ENCODE assay signal across 8 cellular contexts in the genomic region with DNA sequence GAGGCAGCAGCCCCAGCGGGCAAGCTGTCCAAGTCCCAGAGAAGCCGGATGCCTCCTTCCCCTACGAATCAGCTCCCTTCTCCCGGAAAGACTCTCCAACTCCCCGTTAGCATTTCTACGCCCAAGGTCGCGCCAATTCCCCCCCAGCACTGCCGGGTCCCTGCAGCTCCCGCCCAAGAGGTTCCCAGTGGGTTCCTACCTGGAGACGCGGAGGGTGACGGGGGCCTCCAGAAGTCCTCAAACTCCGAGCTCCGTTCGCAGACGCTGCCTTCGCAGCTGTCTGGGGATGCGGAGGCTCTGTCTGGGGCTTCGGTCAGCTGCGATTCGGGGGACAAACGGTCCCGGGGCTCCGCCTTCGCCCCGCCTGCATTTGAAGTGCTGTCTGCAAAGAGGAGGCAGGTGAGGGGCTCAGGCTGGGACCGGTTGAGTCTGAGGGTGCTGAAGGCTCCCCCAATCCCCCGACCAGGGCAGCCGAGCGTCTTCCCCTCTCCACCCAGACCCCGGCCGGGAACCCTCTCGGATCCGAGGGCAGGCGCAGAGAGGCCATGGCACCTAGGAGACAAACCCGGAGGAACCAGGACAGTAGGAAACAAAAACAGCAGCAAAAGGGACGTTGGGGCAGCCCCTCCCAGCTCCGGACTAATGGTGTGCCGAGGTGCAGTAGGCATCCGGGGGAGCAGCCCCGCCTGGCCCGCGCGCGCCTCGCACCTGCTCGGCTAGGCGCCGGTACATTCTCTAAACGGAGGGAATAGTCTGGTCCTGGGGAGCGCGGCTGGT. TPM values are rescaled to one million over a fixed set of nuclear protein-coding genes. Genes with fewer than 3 reads are reported as not detected.
DNase-seq lines count a peak whose midpoint lies in the region; ATAC-seq and TF ChIP-seq lines count a peak whose summit lies in the region.

No MANE protein-coding gene starts in this region.

- in situ Hi-C loops in gastrocnemius medialis (cut with MboI; ENCODE audit: low sequenced_read_pairs in 4 of 4): no loop called here

- H3K27ac ChIP-seq in gastrocnemius medialis: no peak overlapping the region

- H3K9me3 Mint-ChIP-seq in IgD-negative memory B cell: no peaks in the 10 kb centered on the region
- H3K9me3 Mint-ChIP-seq in activated CD8-positive, alpha-beta memory T cell treated with anti-CD3 and anti-CD28 coated beads, Interleukin-2, amount 10 ng/mL, durations not matched to agents 7 days and 5 days (ENCODE audit: low read depth): no peaks in the 10 kb centered on the region
- H3K9me3 Mint-ChIP-seq in glutamatergic neuron (ENCODE audit: unreplicated experiment): peaks cover 12% of the 10 kb centered on the region

- H3K27me3 Mint-ChIP-seq in IgD-negative memory B cell (peaks cover 34% of the 10 kb centered on the region), glutamatergic neuron (ENCODE audit: unreplicated experiment) (peaks cover 36% of the 10 kb centered on the region)
- H3K27me3 Mint-ChIP-seq in activated CD8-positive, alpha-beta memory T cell treated with anti-CD3 and anti-CD28 coated beads, Interleukin-2, amount 10 ng/mL, durations not matched to agents 7 days and 5 days: no peaks in the 10 kb centered on the region

- H3K36me3 Mint-ChIP-seq in IgD-negative memory B cell (no peaks in the 10 kb centered on the region), glutamatergic neuron (ENCODE audit: unreplicated experiment) (peaks cover 11% of the 10 kb centered on the region)
- H3K36me3 Mint-ChIP-seq in activated CD8-positive, alpha-beta memory T cell treated with anti-CD3 and anti-CD28 coated beads, Interleukin-2, amount 10 ng/mL, durations not matched to agents 7 days and 5 days: peaks cover 54% of the 10 kb centered on the region

- DNase-seq in DMS53 (lab: John Stamatoyannopoulos, UW): peak; percentile 88
- DNase-seq in activated CD8-positive, alpha-beta memory T cell treated with anti-CD3 and anti-CD28 coated beads, Interleukin-2, amount 10 ng/mL, durations not matched to agents 7 days and 5 days: peak; percentile 58
- peak; percentile 42 for DNase-seq in glutamatergic neuron
- no peak for DNase-seq in gastrocnemius medialis
- DNase-seq in occipital lobe (lab: John Stamatoyannopoulos, UW): no peak

- peak overlapping the region; percentile 89 to 93 (median 92) for H3K4me3 Mint-ChIP-seq in IgD-negative memory B cell
- H3K4me3 Mint-ChIP-seq in activated CD8-positive, alpha-beta memory T cell treated with anti-CD3 and anti-CD28 coated beads, Interleukin-2, amount 10 ng/mL, durations not matched to agents 7 days and 5 days: peak overlapping the region; percentile 95
- peak overlapping the region; percentile 76 for H3K4me3 Mint-ChIP-seq in glutamatergic neuron (ENCODE audit: unreplicated experiment)

- peaks cover 47 to 56% of the 10 kb centered on the region in 2 donors for H3K4me1 ChIP-seq in gastrocnemius medialis

- peak overlapping the region; percentile 51 to 64 (median 54) for H3K4me3 ChIP-seq in gastrocnemius medialis

- intact Hi-C loops in gastrocnemius medialis (cut with DNase I; ENCODE audit: low total_unique reads): no loop called here

- H3K9me3 ChIP-seq in gastrocnemius medialis: no peaks in the 10 kb centered on the region

- H3K36me3 ChIP-seq in gastrocnemius medialis: no peaks in the 10 kb centered on the region

- H3K27me3 ChIP-seq in gastrocnemius medialis: peaks cover 78 to 96% (median 88%) of the 10 kb centered on the region in 3 donors

- peak overlapping the region in 1 of 3 donors; percentile 60 for H3K27ac Mint-ChIP-seq in IgD-negative memory B cell
- H3K27ac Mint-ChIP-seq in activated CD8-positive, alpha-beta memory T cell treated with anti-CD3 and anti-CD28 coated beads, Interleukin-2, amount 10 ng/mL, durations not matched to agents 7 days and 5 days: peak overlapping the region; percentile 94
- no peak overlapping the region for H3K27ac Mint-ChIP-seq in glutamatergic neuron (ENCODE audit: unreplicated experiment)

- no peak for TF ChIP-seq POLR2A in gastrocnemius medialis (IDR thresholded peaks at IDR 0.05)

- no peak for ATAC-seq in activated CD8-positive, alpha-beta memory T cell treated with anti-CD3 and anti-CD28 coated beads, Interleukin-2, amount 10 ng/mL, durations not matched to agents 7 days and 5 days
- ATAC-seq in gastrocnemius medialis (no peak), GM21786 (IDR thresholded peaks at IDR 0.05; ENCODE audit: unreplicated experiment) (no peak), GM21526 (IDR thresholded peaks at IDR 0.05; ENCODE audit: low FRiP score, unreplicated experiment) (no peak)

- TF ChIP-seq CTCF in glutamatergic neuron (IDR thresholded peaks at IDR 0.05; ENCODE audit: partially characterized antibody, unreplicated experiment): no peak
- no peak for TF ChIP-seq CTCF in gastrocnemius medialis (IDR thresholded peaks at IDR 0.05 in 4 of 5, conservative IDR thresholded peaks at IDR 0.05 in 1 of 5)

- CTCF ChIA-PET in activated CD8-positive, alpha-beta memory T cell treated with anti-CD3 and anti-CD28 coated beads, Interleukin-2, amount 10 ng/mL, durations not matched to agents 7 days and 5 days (lab: Charles Lee): interaction anchor here (0.9 to 14.6 kb wide), 14 partner anchors 8 to 167 kb away, joined by 3 to 296 read pairs (median 6); no protein-coding TSS in a partner anchor

- H3K4me1 Mint-ChIP-seq in IgD-negative memory B cell (peaks cover 3 to 20% (median 8%) of the 10 kb centered on the region in 3 donors), glutamatergic neuron (ENCODE audit: low read depth, unreplicated experiment) (peaks cover 13% of the 10 kb centered on the region)
- peaks cover 40% of the 10 kb centered on the region for H3K4me1 Mint-ChIP-seq in activated CD8-positive, alpha-beta memory T cell treated with anti-CD3 and anti-CD28 coated beads, Interleukin-2, amount 10 ng/mL, durations not matched to agents 7 days and 5 days

RNA-seq across cellular contexts. Expression of a gene that starts 3.9 kb away (rescaled TPM):
- polyA plus RNA-seq in IgD-negative memory B cell: 1.6 TPM
- total RNA-seq in activated CD8-positive, alpha-beta memory T cell treated with anti-CD3 and anti-CD28 coated beads, Interleukin-2, amount 10 ng/mL, durations not matched to agents 7 days and 5 days: 100 to 1,000 TPM in 1 of 2 experiments, 10 to 100 TPM in 1; 87.8 to 101 TPM
- not detected for total RNA-seq in glutamatergic neuron (ENCODE audit: unreplicated experiment)
- not detected for total RNA-seq in gastrocnemius medialis
- not detected for total RNA-seq in occipital lobe

Comparison
In these comparisons a context has a peak if more than half of its experiments do, and no peak if none do; other contexts are left out.
1. DNase-seq: peak in DMS53 (single experiment), activated CD8-positive, alpha-beta memory T cell treated with anti-CD3 and anti-CD28 coated beads, Interleukin-2, amount 10 ng/mL, durations not matched to agents 7 days and 5 days (single experiment) and glutamatergic neuron (single experiment); none in gastrocnemius medialis (0 of 2) and occipital lobe (single experiment).
2. RNA of a gene that starts 3.9 kb away (total RNA-seq): 87.8 to 101 TPM in activated CD8-positive, alpha-beta memory T cell treated with anti-CD3 and anti-CD28 coated beads, Interleukin-2, amount 10 ng/mL, durations not matched to agents 7 days and 5 days; not detected in gastrocnemius medialis, not detected in glutamatergic neuron (single experiment) and not detected in occipital lobe (single experiment); every median in the first group is over 10 times any median in the second.
3. Peak in every context shown above with its lines, with median percentiles within 50 percentile points of each other: H3K4me3 Mint-ChIP-seq.